21 cellular contexts compared by ENCODE assay signal in the genomic region with DNA sequence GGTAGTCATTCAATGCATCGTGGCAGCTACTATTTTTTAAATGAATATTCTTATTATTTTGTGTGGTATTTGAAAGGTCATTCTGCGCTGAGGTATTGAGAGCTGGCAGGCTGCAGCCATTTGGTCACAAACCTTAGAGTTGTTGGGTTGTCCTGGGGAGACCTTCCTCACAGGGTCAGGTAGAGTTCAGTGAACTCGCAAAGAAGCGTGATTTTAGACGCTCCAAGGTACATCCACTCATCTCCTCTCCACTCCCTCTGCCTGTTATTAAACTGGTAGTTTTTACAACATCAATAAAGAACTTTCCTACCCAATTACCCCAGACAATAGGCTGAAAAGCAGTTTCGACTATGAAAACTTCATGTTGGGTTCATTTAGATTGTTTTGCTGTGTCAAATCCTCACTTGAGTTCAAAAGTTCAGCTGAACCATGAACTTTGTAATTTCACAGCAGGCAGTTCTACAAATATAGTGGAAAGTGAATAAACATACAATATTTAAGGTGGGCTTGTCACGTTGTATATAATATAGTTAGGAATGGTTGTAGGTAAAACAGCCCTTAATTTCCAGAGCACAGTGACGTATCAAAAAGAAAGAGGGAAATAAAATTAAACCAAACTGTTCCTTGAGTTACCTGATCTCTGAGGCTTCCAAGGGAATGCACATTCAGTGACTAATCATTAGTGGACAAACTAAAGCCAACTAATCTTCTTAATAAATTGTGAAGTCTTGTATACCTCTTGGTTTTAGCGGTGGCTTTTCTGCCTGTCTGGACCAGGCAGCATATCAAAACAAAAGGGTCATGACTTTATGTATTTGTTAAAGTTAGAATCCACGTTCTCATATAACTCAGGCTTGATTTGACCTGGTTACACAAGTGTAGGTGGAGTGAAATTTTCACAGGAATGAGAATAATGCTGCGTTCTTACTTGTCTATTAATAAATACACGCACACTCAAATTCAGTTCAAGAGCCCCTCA.
"Had no signal": no experiment of that assay in that cellular context is flagged by ENCODE, and none has a peak within 500 bp of the region (broad histone marks: within the 10 kb centered on the region; RNA-seq: fewer than 3 reads in every experiment).

No MANE protein-coding gene starts in this region.

- H3K9me3 ChIP-seq: SJSA1, upper lobe of right lung had no signal

- H3K36me3 ChIP-seq: cardiac muscle cell, right atrium auricular region, SJSA1, upper lobe of right lung, WERI-Rb-1 had no signal

- H3K4me1 ChIP-seq: foreskin keratinocyte, right atrium auricular region, SJSA1, upper lobe of right lung had no signal

- H3K27ac Mint-ChIP-seq: activated naive CD8-positive, alpha-beta T cell; activated T-helper 1 cell treated with anti-CD3 and anti-CD28 coated beads, Interleukin-12 subunit alpha, Interleukin-12 subunit beta, Interleukin-2, Interleukin-4 antibody, amounts not matched to agents 30 ng/mL and 10 ng/mL and 1 ng/mL, durations not matched to agents 14 hours and 24 hours and 36 hours; endodermal cell; natural killer cell treated with Interleukin-12 subunit alpha and Interleukin-12 subunit beta and Interleukin-15 and Interleukin-18, amount 100 ng/mL, for 72 hours; stimulated activated naive CD8-positive, alpha-beta T cell treated with anti-CD3 and anti-CD28 coated beads, Interleukin-15, amount 100 ng/mL, for 72 hours; T-helper 1 cell treated with Interleukin-12 subunit alpha and Interleukin-12 subunit beta and Interleukin-4 antibody, amounts not matched to agents 30 μg/mL and 1 μg/mL, for 36 hours had no signal

- H3K27ac ChIP-seq: cardiac muscle cell, foreskin keratinocyte, right atrium auricular region, SJSA1, upper lobe of right lung, WERI-Rb-1 had no signal

- H3K4me3 Mint-ChIP-seq: activated naive CD8-positive, alpha-beta T cell; activated T-helper 1 cell treated with anti-CD3 and anti-CD28 coated beads, Interleukin-12 subunit alpha, Interleukin-12 subunit beta, Interleukin-2, Interleukin-4 antibody, amounts not matched to agents 30 ng/mL and 10 ng/mL and 1 ng/mL, durations not matched to agents 14 hours and 24 hours and 36 hours; endodermal cell; natural killer cell treated with Interleukin-12 subunit alpha and Interleukin-12 subunit beta and Interleukin-15 and Interleukin-18, amount 100 ng/mL, for 72 hours; stimulated activated naive CD8-positive, alpha-beta T cell treated with anti-CD3 and anti-CD28 coated beads, Interleukin-15, amount 100 ng/mL, for 72 hours; T-helper 1 cell treated with Interleukin-12 subunit alpha and Interleukin-12 subunit beta and Interleukin-4 antibody, amounts not matched to agents 30 μg/mL and 1 μg/mL, for 36 hours had no signal

- ATAC-seq: foreskin keratinocyte; natural killer cell treated with Interleukin-12 subunit alpha and Interleukin-12 subunit beta and Interleukin-15 and Interleukin-18, amount 100 ng/mL, for 72 hours; stimulated activated naive CD8-positive, alpha-beta T cell treated with anti-CD3 and anti-CD28 coated beads, Interleukin-15, amount 100 ng/mL, for 72 hours; upper lobe of right lung had no signal

- H3K4me3 ChIP-seq: cardiac muscle cell, right atrium auricular region, SJSA1, upper lobe of right lung had no signal

- H3K27me3 ChIP-seq: cardiac muscle cell, right atrium auricular region, SJSA1 had no signal

- H3K4me1 Mint-ChIP-seq: stimulated activated naive CD8-positive, alpha-beta T cell treated with anti-CD3 and anti-CD28 coated beads, Interleukin-15, amount 100 ng/mL, for 72 hours had no signal

- DNase-seq: activated CD4-positive, alpha-beta T cell treated with anti-CD3 and anti-CD28 coated beads, Interleukin-2, amount 50 U/mL, for 48 hours; activated gamma-delta T cell treated with Interleukin-2 at 50 U/mL for 16 hours; activated T-cell treated with anti-CD3 and anti-CD28 coated beads for 4 hours; amniotic stem cell; dermis blood vessel endothelial cell; endodermal cell; foreskin keratinocyte; hippocampal formation; nucleus accumbens; stimulated activated CD4-positive, alpha-beta T cell treated with anti-CD3 and anti-CD28 coated beads, Interleukin-15, amount 100 ng/mL, for 24 hours; stimulated activated CD4-positive, alpha-beta T cell treated with anti-CD3 and anti-CD28 coated beads, Interleukin-2, amount 100 ng/mL, for 48 hours; stimulated activated naive CD8-positive, alpha-beta T cell treated with anti-CD3 and anti-CD28 coated beads, Interleukin-15, amount 100 ng/mL, for 72 hours; upper lobe of right lung; WERI-Rb-1 had no signal
